14 cellular contexts compared by ENCODE assay signal in the genomic region with DNA sequence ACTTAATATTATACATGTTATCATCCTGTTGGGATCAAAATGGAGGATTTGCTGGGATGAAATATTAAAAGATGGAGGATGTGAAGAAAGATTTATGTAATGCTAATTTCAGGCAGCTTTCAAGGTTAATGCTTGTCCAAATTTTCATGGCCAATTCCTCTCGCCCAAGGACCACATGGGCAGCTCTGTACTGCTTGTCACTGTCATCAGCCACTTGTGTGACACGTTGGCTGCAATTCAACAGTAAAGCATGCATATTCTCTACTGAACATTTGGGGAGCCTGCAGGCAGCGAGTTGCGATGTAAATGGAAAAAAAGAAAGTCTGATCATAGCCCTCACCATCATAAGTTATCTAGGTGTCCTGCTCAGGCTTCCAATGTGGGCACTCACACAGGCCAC.
A peak's percentile ranks its signal among the peaks of the same experiment; 100 is the strongest.
DNase-seq lines count a peak whose midpoint lies in the region; ATAC-seq and TF ChIP-seq lines count a peak whose summit lies in the region.
"Had no signal": no experiment of that assay in that cellular context is flagged by ENCODE, and none has a peak within 500 bp of the region (broad histone marks: within the 10 kb centered on the region; RNA-seq: fewer than 3 reads in every experiment).

No MANE protein-coding gene starts in this region.

- TF ChIP-seq EP300 in esophagus muscularis mucosa (IDR thresholded peaks at IDR 0.05): no peak

- H3K27ac ChIP-seq in Peyer's patch (peak overlapping the region; percentile 50 to 76 (median 58)), esophagus muscularis mucosa (replicated peaks in 1 of 4) (peak overlapping the region; percentile 59 to 72 (median 72)), muscle layer of duodenum (ENCODE audit: low read length) (peak overlapping the region; percentile 12), testis (peak overlapping the region; percentile 48 to 72)
- H3K27ac ChIP-seq: HL-60 had no signal

- H3K27ac Mint-ChIP-seq in Calu3 (ENCODE audit: unreplicated experiment): no peak overlapping the region

- TF ChIP-seq POLR2A in Peyer's patch (IDR thresholded peaks at IDR 0.05) (no peak), esophagus muscularis mucosa (IDR thresholded peaks at IDR 0.05; ENCODE audit: low read depth) (no peak), testis (IDR thresholded peaks at IDR 0.05) (no peak)

- no peaks in the 10 kb centered on the region for H3K9me3 ChIP-seq in Peyer's patch
- no peaks in the 10 kb centered on the region for H3K9me3 ChIP-seq in esophagus muscularis mucosa
- no peaks in the 10 kb centered on the region for H3K9me3 ChIP-seq in muscle layer of duodenum (ENCODE audit: control insufficient read depth in 1 of 2, low read length in 2 of 2)
- no peaks in the 10 kb centered on the region for H3K9me3 ChIP-seq in testis

- H3K36me3 ChIP-seq in Peyer's patch (no peaks in the 10 kb centered on the region), esophagus muscularis mucosa (no peaks in the 10 kb centered on the region), muscle layer of duodenum (ENCODE audit: control insufficient read depth in 1 of 2, insufficient read depth in 2 of 2, low read length in 2 of 2) (no peaks in the 10 kb centered on the region), testis (ENCODE audit: low read depth, missing control alignments) (no peaks in the 10 kb centered on the region)

- H3K9me3 Mint-ChIP-seq in Calu3 (ENCODE audit: low read depth, unreplicated experiment): peaks cover 4% of the 10 kb centered on the region

- BruUV-seq in Calu3 (replicated peaks; lab: Mats Ljungman, UMichigan): no TSS peak

- DNase-seq in Peyer's patch: no peak
- no peak for DNase-seq in esophagus muscularis mucosa (ENCODE audit: extremely low spot score)
- no peak for DNase-seq in testis
- no peak for DNase-seq in Calu3
- no peak for DNase-seq in NCI-H446 treated with DMSO at 0.1 percent for 48 hours (lab: John Stamatoyannopoulos, UW)
- DNase-seq: activated naive CD4-positive, alpha-beta T cell treated with anti-CD3 and anti-CD28 coated beads, Interleukin-2, amount 50 U/mL, for 16 hours; central memory CD4-positive, alpha-beta T cell; DMS79; head of caudate nucleus; kidney glomerular epithelial cell; NCI-H1694 had no signal

- H3K4me3 Mint-ChIP-seq in Calu3 (ENCODE audit: low read depth, unreplicated experiment): no peak overlapping the region

- TF ChIP-seq CTCF in Peyer's patch (IDR thresholded peaks at IDR 0.05) (no peak), esophagus muscularis mucosa (IDR thresholded peaks at IDR 0.05) (no peak), testis (IDR thresholded peaks at IDR 0.05) (no peak), Calu3 (IDR thresholded peaks at IDR 0.05; ENCODE audit: unreplicated experiment) (no peak)

- intact Hi-C loops in esophagus muscularis mucosa (cut with DNase I) (no loop called here), testis (cut with DNase I; ENCODE audit: low total_unique reads) (no loop called here), Calu3 (cut with micrococcal nuclease; ENCODE audit: unreplicated experiment) (no loop called here)

- no peaks in the 10 kb centered on the region for H3K36me3 Mint-ChIP-seq in Calu3 (ENCODE audit: insufficient read depth, unreplicated experiment)

- ATAC-seq in GM21360 (IDR thresholded peaks at IDR 0.05; ENCODE audit: unreplicated experiment): no peak

- H3K4me3 ChIP-seq in Peyer's patch (no peak overlapping the region), esophagus muscularis mucosa (peak overlapping the region in 1 of 4 donors; percentile 8), muscle layer of duodenum (ENCODE audit: low read depth in 1 of 2, low read length in 2 of 2) (no peak overlapping the region), testis (no peak overlapping the region)

- H3K4me1 ChIP-seq in Peyer's patch (peaks cover 0 to 4% (median 0%) of the 10 kb centered on the region in 4 donors), esophagus muscularis mucosa (peaks cover 11 to 13% (median 12%) of the 10 kb centered on the region in 4 donors), muscle layer of duodenum (ENCODE audit: control insufficient read depth in 1 of 2, insufficient read depth in 2 of 2, low read length in 2 of 2) (no peaks in the 10 kb centered on the region), testis (no peaks in the 10 kb centered on the region)

- no peaks in the 10 kb centered on the region for H3K4me1 Mint-ChIP-seq in Calu3 (ENCODE audit: low read depth, unreplicated experiment)

- H3K27me3 ChIP-seq in Peyer's patch (no peaks in the 10 kb centered on the region), esophagus muscularis mucosa (no peaks in the 10 kb centered on the region), muscle layer of duodenum (ENCODE audit: low read depth, low read length) (no peaks in the 10 kb centered on the region), testis (no peaks in the 10 kb centered on the region)

- CTCF ChIA-PET in Calu3 (lab: Charles Lee): no interaction called here

- WGBS in esophagus muscularis mucosa: 70% methylated on average over 4 of the region's 4 CpGs
- WGBS in testis, 2 donors: 55 to 58% methylated on average over 4 of the region's 4 CpGs

- no peaks in the 10 kb centered on the region for H3K27me3 Mint-ChIP-seq in Calu3 (ENCODE audit: unreplicated experiment)

Comparison
In these comparisons a context has a peak if more than half of its experiments do, and no peak if none do; other contexts are left out.
1. H3K27ac ChIP-seq: peak in every context shown above with its lines; median percentile 72 in esophagus muscularis mucosa; 60 in testis; 58 in Peyer's patch; 12 in muscle layer of duodenum.